In the genomic region with DNA sequence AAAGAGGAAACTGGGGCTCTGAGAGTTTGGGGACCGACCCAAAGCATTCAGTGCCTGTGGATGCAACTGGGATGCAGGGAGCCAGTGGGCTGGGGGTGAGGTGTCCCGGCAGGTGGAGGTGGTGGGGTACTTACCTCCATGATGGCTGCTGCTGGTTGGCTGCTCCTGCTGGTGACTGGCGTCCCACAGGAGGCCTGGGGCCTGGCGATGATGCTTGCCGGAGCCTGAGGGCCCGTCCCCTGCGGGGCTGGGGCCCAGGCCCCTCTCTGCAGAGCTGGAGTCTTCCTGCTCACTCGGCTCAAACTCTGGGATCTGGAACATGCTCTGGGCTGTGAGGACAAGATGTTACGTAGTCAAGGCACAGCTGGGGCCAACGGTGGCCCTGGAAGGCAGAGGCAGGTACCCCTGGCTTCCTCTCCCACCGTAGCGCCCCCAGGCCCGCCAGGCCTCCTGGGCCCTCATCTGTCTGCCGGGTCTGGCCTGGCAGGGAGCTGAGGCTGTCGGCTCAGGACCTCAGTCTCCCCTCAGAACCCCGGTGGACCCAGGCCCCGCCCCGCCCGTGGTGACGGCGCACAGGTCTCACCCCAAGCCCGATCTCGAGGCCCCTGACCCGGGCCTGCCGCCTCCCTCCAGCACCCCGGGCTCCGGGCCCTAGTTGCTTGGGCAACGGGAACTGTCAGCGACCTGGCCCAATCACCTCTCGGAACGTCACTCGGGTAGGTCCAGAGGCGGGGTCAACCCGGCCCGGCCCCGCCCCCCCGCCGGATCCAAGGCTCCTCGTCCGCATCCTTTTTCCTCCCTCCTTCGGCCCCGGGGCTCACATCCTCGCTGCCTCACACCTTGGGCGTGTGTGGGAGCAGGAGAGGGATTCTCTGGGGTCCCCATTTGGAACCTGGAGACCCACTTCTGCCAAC, we compare ENCODE assay signal across 8 cellular contexts. TPM values are rescaled to one million over a fixed set of nuclear protein-coding genes. Genes with fewer than 3 reads are reported as not detected.
A peak's percentile ranks its signal among the peaks of the same experiment; 100 is the strongest.
DNase-seq lines count a peak whose midpoint lies in the region; ATAC-seq and TF ChIP-seq lines count a peak whose summit lies in the region.

Gene BAD (minus strand): TSS at position 618 of the 914 bp plus-strand sequence. CDS start 297 bp downstream, at position 321.

- peak within 1 kb of the TSS; percentile 96 to 97 for H3K9ac ChIP-seq in mucosa of rectum (ENCODE audit: low read depth in 1 of 2, low read length in 2 of 2)

- H3K27me3 Mint-ChIP-seq in activated T-cell treated with anti-CD3 and anti-CD28 coated beads, Interleukin-2, amount 50 U/mL, for 24 hours = no peaks in the 10 kb centered on the region

- no peaks in the 10 kb centered on the region for H3K27me3 ChIP-seq in mucosa of rectum (ENCODE audit: control insufficient read depth in 2 of 2, insufficient read depth in 2 of 2, low read length in 2 of 2)

- H3K4me1 Mint-ChIP-seq in activated T-cell treated with anti-CD3 and anti-CD28 coated beads, Interleukin-2, amount 50 U/mL, for 24 hours (ENCODE audit: low read depth) = peaks cover 20% of the 10 kb centered on the region

- peaks cover 23 to 24% of the 10 kb centered on the region in 2 donors for H3K4me1 ChIP-seq in mucosa of rectum (ENCODE audit: control insufficient read depth in 2 of 2, insufficient read depth in 2 of 2, low read length in 2 of 2)

- H3K36me3 ChIP-seq in mucosa of rectum (ENCODE audit: control insufficient read depth in 2 of 2, insufficient read depth in 2 of 2, low read length in 2 of 2) = peaks cover 2 to 8% of the 10 kb centered on the region in 2 donors

- H3K27ac Mint-ChIP-seq in activated T-cell treated with anti-CD3 and anti-CD28 coated beads, Interleukin-2, amount 50 U/mL, for 24 hours = peak within 1 kb of the TSS; percentile 98

- peak within 1 kb of the TSS; percentile 94 for H3K4me3 ChIP-seq in epithelial cell of proximal tubule (ENCODE audit: low read depth, low read length)
- H3K4me3 ChIP-seq in mucosa of rectum (ENCODE audit: low read length in 2 of 2) = peak within 1 kb of the TSS; percentile 92

- H3K27ac ChIP-seq in mucosa of rectum (ENCODE audit: low read depth in 2 of 2, low read length in 2 of 2) = peak within 1 kb of the TSS; percentile 98 to 99

- peak; percentile 72 for ATAC-seq in GM21723 (IDR thresholded peaks at IDR 0.05; ENCODE audit: unreplicated experiment)

- peak within 1 kb of the TSS; percentile 84 for H3K4me3 Mint-ChIP-seq in activated T-cell treated with anti-CD3 and anti-CD28 coated beads, Interleukin-2, amount 50 U/mL, for 24 hours

- DNase-seq in DMS53 (lab: John Stamatoyannopoulos, UW) (peak; percentile 97), KG1 (lab: John Stamatoyannopoulos, UW) (peak; percentile 97), epithelial cell of proximal tubule (ENCODE audit: low read depth) (no peak)
- DNase-seq in activated T-cell treated with anti-CD3 and anti-CD28 coated beads, Interleukin-2, amount 50 U/mL, for 24 hours = peak; percentile 95
- DNase-seq in stimulated activated CD8-positive, alpha-beta memory T cell treated with anti-CD3 and anti-CD28 coated beads, Interleukin-4, amount 100 ng/mL, for 4 hours (ENCODE audit: low read depth in 2 of 2, low spot score in 1 of 2) = peak; percentile 79 to 84

- no peak for TF ChIP-seq CTCF in epithelial cell of proximal tubule (conservative IDR thresholded peaks at IDR 0.05; ENCODE audit: low read depth, low read length)

- no peaks in the 10 kb centered on the region for H3K9me3 ChIP-seq in mucosa of rectum (ENCODE audit: control insufficient read depth in 2 of 2, low read length in 2 of 2)

- peaks cover 20% of the 10 kb centered on the region for H3K36me3 Mint-ChIP-seq in activated T-cell treated with anti-CD3 and anti-CD28 coated beads, Interleukin-2, amount 50 U/mL, for 24 hours (ENCODE audit: low read depth)

- no peaks in the 10 kb centered on the region for H3K9me3 Mint-ChIP-seq in activated T-cell treated with anti-CD3 and anti-CD28 coated beads, Interleukin-2, amount 50 U/mL, for 24 hours

TF ChIP-seq in PFSK-1, 5 proteins besides CTCF, POLR2A, EP300 and RAD21:
- TF ChIP-seq FOXP2 (optimal IDR thresholded peaks at IDR 0.05; ENCODE audit: borderline replicate concordance, extremely low read depth, extremely low read length, insufficient read depth) = peak; percentile 13
- TF ChIP-seq SIN3A (IDR thresholded peaks at IDR 0.05; ENCODE audit: borderline replicate concordance, insufficient read depth, low read length) = no peak; the same call in 1 of the 2 replicates
- TF ChIP-seq, protein P1, sequence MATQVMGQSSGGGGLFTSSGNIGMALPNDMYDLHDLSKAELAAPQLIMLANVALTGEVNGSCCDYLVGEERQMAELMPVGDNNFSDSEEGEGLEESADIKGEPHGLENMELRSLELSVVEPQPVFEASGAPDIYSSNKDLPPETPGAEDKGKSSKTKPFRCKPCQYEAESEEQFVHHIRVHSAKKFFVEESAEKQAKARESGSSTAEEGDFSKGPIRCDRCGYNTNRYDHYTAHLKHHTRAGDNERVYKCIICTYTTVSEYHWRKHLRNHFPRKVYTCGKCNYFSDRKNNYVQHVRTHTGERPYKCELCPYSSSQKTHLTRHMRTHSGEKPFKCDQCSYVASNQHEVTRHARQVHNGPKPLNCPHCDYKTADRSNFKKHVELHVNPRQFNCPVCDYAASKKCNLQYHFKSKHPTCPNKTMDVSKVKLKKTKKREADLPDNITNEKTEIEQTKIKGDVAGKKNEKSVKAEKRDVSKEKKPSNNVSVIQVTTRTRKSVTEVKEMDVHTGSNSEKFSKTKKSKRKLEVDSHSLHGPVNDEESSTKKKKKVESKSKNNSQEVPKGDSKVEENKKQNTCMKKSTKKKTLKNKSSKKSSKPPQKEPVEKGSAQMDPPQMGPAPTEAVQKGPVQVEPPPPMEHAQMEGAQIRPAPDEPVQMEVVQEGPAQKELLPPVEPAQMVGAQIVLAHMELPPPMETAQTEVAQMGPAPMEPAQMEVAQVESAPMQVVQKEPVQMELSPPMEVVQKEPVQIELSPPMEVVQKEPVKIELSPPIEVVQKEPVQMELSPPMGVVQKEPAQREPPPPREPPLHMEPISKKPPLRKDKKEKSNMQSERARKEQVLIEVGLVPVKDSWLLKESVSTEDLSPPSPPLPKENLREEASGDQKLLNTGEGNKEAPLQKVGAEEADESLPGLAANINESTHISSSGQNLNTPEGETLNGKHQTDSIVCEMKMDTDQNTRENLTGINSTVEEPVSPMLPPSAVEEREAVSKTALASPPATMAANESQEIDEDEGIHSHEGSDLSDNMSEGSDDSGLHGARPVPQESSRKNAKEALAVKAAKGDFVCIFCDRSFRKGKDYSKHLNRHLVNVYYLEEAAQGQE (IDR thresholded peaks at IDR 0.05; ENCODE audit: insufficient read depth in 1 of 2, low read depth in 2 of 2, low read length in 2 of 2) = no peak
- peak; percentile 54; the same call in 1 of the 2 replicates for TF ChIP-seq TAF1 (IDR thresholded peaks at IDR 0.05; ENCODE audit: borderline replicate concordance, insufficient read depth, low read length)
- TF ChIP-seq POLR2AphosphoS5 (IDR thresholded peaks at IDR 0.05; ENCODE audit: low read depth, low read length) = peak; percentile 85

RNA-seq across cellular contexts. Expression of gene BAD, which starts in this region (rescaled TPM):
- polyA plus RNA-seq in PFSK-1 (2012; ENCODE audit: insufficient read length, low read depth) = 98.4 TPM
- 113 and 156 TPM in 2 replicates for total RNA-seq in epithelial cell of proximal tubule
